ENCODE assay signal across 13 cellular contexts in genomic region chr14:33679461-33680225, GRCh38.
A peak's percentile ranks its signal among the peaks of the same experiment; 100 is the strongest.
DNase-seq lines count a peak whose midpoint lies in the region; ATAC-seq and TF ChIP-seq lines count a peak whose summit lies in the region.
"Had no signal": no experiment of that assay in that cellular context is flagged by ENCODE, and none has a peak within 500 bp of the region (broad histone marks: within the 10 kb centered on the region; RNA-seq: fewer than 3 reads in every experiment).

No MANE protein-coding gene starts in this region.

- CTCF ChIA-PET in PC-9 (lab: Charles Lee) (no interaction called here), OCI-LY7 (lab: Charles Lee; ENCODE audit: unreplicated experiment) (no interaction called here)

- DNase-seq in EL, result peak; percentile 95
- peak in 1 of 2 experiments; percentile 87 for DNase-seq in PC-9
- peak; percentile 21 to 82 for DNase-seq in dermis microvascular lymphatic vessel endothelial cell (ENCODE audit: low read depth in 2 of 2)
- no peak for DNase-seq in omental fat pad (ENCODE audit: low spot score)
- no peak for DNase-seq in OCI-LY7 (ENCODE audit: low spot score)
- DNase-seq in RPMI8226, result no peak
- DNase-seq: activated CD4-positive, alpha-beta T cell treated with anti-CD3 and anti-CD28 coated beads, Interleukin-2, amount 50 U/mL, for 4 hours; GF-D8; OCI-M1 had no signal

- TF ChIP-seq CTCF in PC-9 (conservative IDR thresholded peaks at IDR 0.05) (no peak), omental fat pad (IDR thresholded peaks at IDR 0.05) (no peak), OCI-LY7 (conservative IDR thresholded peaks at IDR 0.05; ENCODE audit: low read length) (no peak)

- no peaks in the 10 kb centered on the region for H3K79me2 ChIP-seq in PC-9 (ENCODE audit: low read depth)
- H3K79me2 ChIP-seq in OCI-LY7 (ENCODE audit: insufficient read depth, low read depth, low read length), result no peaks in the 10 kb centered on the region

- ATAC-seq in omental fat pad (ENCODE audit: low FRiP score) (peak; percentile 84), GM21529 (IDR thresholded peaks at IDR 0.05; ENCODE audit: unreplicated experiment) (no peak), HG02870 (IDR thresholded peaks at IDR 0.05; ENCODE audit: unreplicated experiment) (no peak)

- intact Hi-C loops in PC-9 (cut with micrococcal nuclease; ENCODE audit: unreplicated experiment) (no loop called here), OCI-LY7 (cut with micrococcal nuclease; ENCODE audit: unreplicated experiment) (loop anchor here (5.0 kb wide), 1 partner anchor 113 kb away; no protein-coding TSS in a partner anchor)

- peak overlapping the region; percentile 28; the same call in 1 of the 2 replicates for H3K4me2 ChIP-seq in PC-9
- no peak overlapping the region for H3K4me2 ChIP-seq in OCI-LY7 (ENCODE audit: low read length)

- no peaks in the 10 kb centered on the region for H4K20me1 ChIP-seq in PC-9 (ENCODE audit: insufficient read depth)
- H4K20me1 ChIP-seq in OCI-LY7 (ENCODE audit: insufficient read depth, low read length), result no peaks in the 10 kb centered on the region

- no peaks in the 10 kb centered on the region for H3K9me3 ChIP-seq in PC-9 (ENCODE audit: insufficient read depth, low read depth)
- H3K9me3 ChIP-seq in OCI-LY7 (ENCODE audit: low read length), result no peaks in the 10 kb centered on the region
- H3K9me3 ChIP-seq: prostate gland had no signal

- H3K9me2 ChIP-seq in PC-9 (ENCODE audit: insufficient read depth), result no peaks in the 10 kb centered on the region
- H3K9me2 ChIP-seq in OCI-LY7 (ENCODE audit: insufficient read depth, low read length), result no peaks in the 10 kb centered on the region

- no peaks in the 10 kb centered on the region for H3K27me3 ChIP-seq in PC-9 (ENCODE audit: insufficient read depth, low read depth)

- BruUV-seq in PC-9 (replicated peaks; lab: Mats Ljungman, UMichigan) (no TSS peak), OCI-LY7 (replicated peaks; lab: Mats Ljungman, UMichigan) (no TSS peak)

- H3K36me3 ChIP-seq in PC-9 (ENCODE audit: low read depth) (no peaks in the 10 kb centered on the region), OCI-LY7 (ENCODE audit: insufficient read depth, low read length) (no peaks in the 10 kb centered on the region)
- H3K36me3 ChIP-seq: prostate gland had no signal

- H3K4me1 ChIP-seq in PC-9 (replicated peaks; ENCODE audit: insufficient read depth) (peaks cover 18% of the 10 kb centered on the region; the same call in 1 of the 2 replicates), OCI-LY7 (ENCODE audit: insufficient read depth, low read length, poor library complexity, severe bottlenecking) (no peaks in the 10 kb centered on the region)
- H3K4me1 ChIP-seq: prostate gland had no signal

- H3K4me3 ChIP-seq in PC-9 (no peak overlapping the region), OCI-LY7 (ENCODE audit: low read depth, low read length, poor library complexity, severe bottlenecking) (no peak overlapping the region)
- H3K4me3 ChIP-seq: prostate gland had no signal

- H2AFZ ChIP-seq in PC-9, result no peak overlapping the region
- no peak overlapping the region for H2AFZ ChIP-seq in OCI-LY7 (ENCODE audit: low read length)

- H3K27ac ChIP-seq in PC-9 (0 out of 2 replicates have a peak overlapping the region, but pooled peaks have one; percentile 2), OCI-LY7 (ENCODE audit: low read depth, low read length, poor library complexity, severe bottlenecking) (no peak overlapping the region)
- H3K27ac ChIP-seq: C4-2B, prostate gland had no signal

- H3F3A ChIP-seq in PC-9 (ENCODE audit: insufficient read depth, low read depth), result peaks cover 12% of the 10 kb centered on the region; the same call in 1 of the 2 replicates

- POLR2A ChIA-PET in PC-9 (lab: Charles Lee; ENCODE audit: unreplicated experiment) (no interaction called here), OCI-LY7 (lab: Charles Lee) (interaction anchor here (0.6 kb wide), 1 partner anchor 960 kb away, joined by 3 read pairs; no protein-coding TSS in a partner anchor)

Comparison
In these comparisons a context has a peak if more than half of its experiments do, and no peak if none do; other contexts are left out.
1. DNase-seq: peak in EL (single experiment) and dermis microvascular lymphatic vessel endothelial cell (2 of 2); none in omental fat pad (single experiment), OCI-LY7 (single experiment) and RPMI8226 (single experiment).